In the genomic region with DNA sequence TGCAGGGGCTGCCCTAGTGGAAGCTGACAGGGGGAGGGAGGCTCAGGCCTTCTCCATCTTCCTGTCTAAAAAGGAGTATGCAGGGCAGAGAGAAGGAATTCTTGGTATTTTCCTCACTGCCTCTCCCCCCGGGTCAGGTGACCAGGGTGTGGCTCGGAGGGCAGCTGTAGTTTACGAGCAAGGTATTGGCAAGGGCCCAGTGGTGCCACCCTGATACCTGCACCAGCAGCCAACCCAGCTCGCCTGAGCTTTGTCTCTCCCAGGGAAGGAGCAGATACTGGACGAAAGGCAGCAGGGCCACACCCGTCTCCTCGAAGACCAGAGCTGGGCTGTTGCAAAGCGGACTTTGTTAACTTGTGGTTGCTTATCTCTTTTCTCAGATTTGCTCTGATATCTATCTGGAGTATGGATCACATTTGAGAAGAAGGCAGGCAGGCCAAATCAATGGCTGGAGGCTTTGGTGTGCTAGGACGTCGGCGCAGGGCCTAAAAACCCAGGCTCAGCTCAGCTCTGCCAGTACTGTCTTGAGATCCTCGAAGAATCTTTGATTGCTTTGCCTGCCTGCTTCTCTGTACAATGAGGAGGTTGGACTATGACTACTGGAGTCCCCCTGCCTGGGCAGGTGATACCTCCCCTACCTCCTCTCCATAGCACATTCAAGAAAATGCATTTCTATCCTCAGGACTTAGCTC, we compare ENCODE assay signal across 14 cellular contexts. TPM values are rescaled to one million over a fixed set of nuclear protein-coding genes. Genes with fewer than 3 reads are reported as not detected.
DNase-seq lines count a peak whose midpoint lies in the region; ATAC-seq, FAIRE-seq and TF ChIP-seq lines count a peak whose summit lies in the region.
"Had no signal": no experiment of that assay in that cellular context is flagged by ENCODE, and none has a peak within 500 bp of the region (broad histone marks: within the 10 kb centered on the region; RNA-seq: fewer than 3 reads in every experiment).

No MANE protein-coding gene starts in this region.

- H3K36me3 Mint-ChIP-seq in stimulated activated effector memory CD8-positive, alpha-beta T cell treated with anti-CD3 and anti-CD28 coated beads, Interleukin-12 subunit alpha, Interleukin-12 subunit beta, amount 100 ng/mL, for 72 hours, result peaks cover 6% of the 10 kb centered on the region
- H3K36me3 Mint-ChIP-seq: CD4-positive, alpha-beta memory T cell had no signal

- H3K27ac ChIP-seq in esophagus squamous epithelium (peak overlapping the region; percentile 33 to 70 (median 44)), pancreas (peak overlapping the region; percentile 42 to 76 (median 58)), dorsolateral prefrontal cortex (no peak overlapping the region)
- H3K27ac ChIP-seq: gastroesophageal sphincter had no signal

- H3K27me3 ChIP-seq in esophagus squamous epithelium (no peaks in the 10 kb centered on the region), pancreas (no peaks in the 10 kb centered on the region), dorsolateral prefrontal cortex (peaks cover 0 to 3% (median 0%) of the 10 kb centered on the region in 45 donors)

- peaks cover 13 to 78% (median 35%) of the 10 kb centered on the region in 3 donors for H3K4me1 ChIP-seq in esophagus squamous epithelium
- peaks cover 50 to 75% (median 57%) of the 10 kb centered on the region in 3 donors for H3K4me1 ChIP-seq in pancreas

- no peaks in the 10 kb centered on the region for H3K36me3 ChIP-seq in esophagus squamous epithelium
- H3K36me3 ChIP-seq in pancreas, result no peaks in the 10 kb centered on the region
- H3K36me3 ChIP-seq: gastroesophageal sphincter had no signal

- TF ChIP-seq CTCF in esophagus squamous epithelium (IDR thresholded peaks at IDR 0.05), result no peak
- TF ChIP-seq CTCF in pancreas (IDR thresholded peaks at IDR 0.05), result no peak
- no peak for TF ChIP-seq CTCF in dorsolateral prefrontal cortex (IDR thresholded peaks at IDR 0.05 in 54 of 56, conservative IDR thresholded peaks at IDR 0.05 in 2 of 56; ENCODE audit: low read depth in 1 of 56, partially characterized antibody in 56 of 56)

- intact Hi-C loops in esophagus squamous epithelium (cut with DNase I) (no loop called here), pancreas (cut with DNase I) (no loop called here), dorsolateral prefrontal cortex (cut with DNase I) (no loop called here)

- WGBS in esophagus squamous epithelium, 2 donors, result 55 to 72% methylated on average over 6 to 11 of the region's 12 CpGs
- 24 to 56% methylated on average over 12 of the region's 12 CpGs for WGBS in pancreas, 2 donors

- H3K4me3 Mint-ChIP-seq in stimulated activated effector memory CD8-positive, alpha-beta T cell treated with anti-CD3 and anti-CD28 coated beads, Interleukin-12 subunit alpha, Interleukin-12 subunit beta, amount 100 ng/mL, for 72 hours, result no peak overlapping the region
- H3K4me3 Mint-ChIP-seq: CD4-positive, alpha-beta memory T cell had no signal

- no peak overlapping the region for H3K4me3 ChIP-seq in esophagus squamous epithelium
- H3K4me3 ChIP-seq in pancreas, result no peak overlapping the region
- H3K4me3 ChIP-seq in dorsolateral prefrontal cortex, result no peak overlapping the region
- H3K4me3 ChIP-seq: gastroesophageal sphincter had no signal

- no peaks in the 10 kb centered on the region for H3K9me3 ChIP-seq in esophagus squamous epithelium
- H3K9me3 ChIP-seq in pancreas, result no peaks in the 10 kb centered on the region
- H3K9me3 ChIP-seq: gastroesophageal sphincter had no signal

- TF ChIP-seq EP300 in Ishikawa (IDR thresholded peaks at IDR 0.05; ENCODE audit: borderline replicate concordance), result peak; percentile 74; the same call in 1 of the 2 replicates

- no peak for TF ChIP-seq POLR2A in esophagus squamous epithelium (IDR thresholded peaks at IDR 0.05)

- no peak for FAIRE-seq in pancreas (lab: Jason Lieb, UNC)

- peaks cover 15% of the 10 kb centered on the region for H3K4me1 Mint-ChIP-seq in stimulated activated effector memory CD8-positive, alpha-beta T cell treated with anti-CD3 and anti-CD28 coated beads, Interleukin-12 subunit alpha, Interleukin-12 subunit beta, amount 100 ng/mL, for 72 hours

- DNase-seq in Daoy (ENCODE audit: low read depth) (peak; percentile 29), esophagus squamous epithelium (lab: John Stamatoyannopoulos, UW) (no peak), pancreas (peak in 4 of 6 donors; percentile 61 to 79 (median 72)), dorsolateral prefrontal cortex (no peak), NCI-H69 (lab: John Stamatoyannopoulos, UW) (no peak)
- DNase-seq in stimulated activated effector memory CD8-positive, alpha-beta T cell treated with anti-CD3 and anti-CD28 coated beads, Interleukin-12 subunit alpha, Interleukin-12 subunit beta, amount 100 ng/mL, for 72 hours (ENCODE audit: low spot score in 2 of 2), result no peak
- DNase-seq: activated gamma-delta T cell; CD4-positive, alpha-beta memory T cell; NCI-H1092 treated with DMSO at 0.1 percent for 48 hours; stimulated activated CD4-positive, alpha-beta T cell treated with anti-CD3 and anti-CD28 coated beads, Interleukin-15, amount 100 ng/mL, for 24 hours; stimulated activated naive CD4-positive, alpha-beta T cell had no signal

- TF ChIP-seq RAD21 in Ishikawa (IDR thresholded peaks at IDR 0.05; ENCODE audit: low read depth), result 0 out of 2 replicates have a peak, but pooled peaks have one; percentile 1

- no peak overlapping the region for H3K27ac Mint-ChIP-seq in stimulated activated effector memory CD8-positive, alpha-beta T cell treated with anti-CD3 and anti-CD28 coated beads, Interleukin-12 subunit alpha, Interleukin-12 subunit beta, amount 100 ng/mL, for 72 hours
- H3K27ac Mint-ChIP-seq: CD4-positive, alpha-beta memory T cell had no signal

- H3K9me3 Mint-ChIP-seq in stimulated activated effector memory CD8-positive, alpha-beta T cell treated with anti-CD3 and anti-CD28 coated beads, Interleukin-12 subunit alpha, Interleukin-12 subunit beta, amount 100 ng/mL, for 72 hours, result no peaks in the 10 kb centered on the region
- H3K9me3 Mint-ChIP-seq: CD4-positive, alpha-beta memory T cell had no signal

- ATAC-seq in pancreas (peak; percentile 45 to 56 (median 52)), GM18520 (IDR thresholded peaks at IDR 0.05; ENCODE audit: unreplicated experiment) (no peak)
- no peak for ATAC-seq in stimulated activated effector memory CD8-positive, alpha-beta T cell treated with anti-CD3 and anti-CD28 coated beads, Interleukin-12 subunit alpha, Interleukin-12 subunit beta, amount 100 ng/mL, for 72 hours
- ATAC-seq: gastroesophageal sphincter had no signal

TF ChIP-seq in Ishikawa, 13 proteins besides CTCF, POLR2A, EP300 and RAD21:
- TF ChIP-seq, protein P1, sequence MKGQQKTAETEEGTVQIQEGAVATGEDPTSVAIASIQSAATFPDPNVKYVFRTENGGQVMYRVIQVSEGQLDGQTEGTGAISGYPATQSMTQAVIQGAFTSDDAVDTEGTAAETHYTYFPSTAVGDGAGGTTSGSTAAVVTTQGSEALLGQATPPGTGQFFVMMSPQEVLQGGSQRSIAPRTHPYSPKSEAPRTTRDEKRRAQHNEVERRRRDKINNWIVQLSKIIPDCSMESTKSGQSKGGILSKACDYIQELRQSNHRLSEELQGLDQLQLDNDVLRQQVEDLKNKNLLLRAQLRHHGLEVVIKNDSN (IDR thresholded peaks at IDR 0.05), result peak; percentile 94
- TF ChIP-seq NFIC (IDR thresholded peaks at IDR 0.05) (peak; percentile 88), FOXM1 (IDR thresholded peaks at IDR 0.05; ENCODE audit: borderline replicate concordance, low read depth) (peak; percentile 60; the same call in 1 of the 2 replicates), CREB1 (IDR thresholded peaks at IDR 0.05; ENCODE audit: low read depth) (no peak), YY1 (IDR thresholded peaks at IDR 0.05; ENCODE audit: low read depth) (no peak), TCF12 (IDR thresholded peaks at IDR 0.05; ENCODE audit: low read depth) (peak; percentile 90), EGR1 (IDR thresholded peaks at IDR 0.05) (no peak), ZBTB7A (IDR thresholded peaks at IDR 0.05; ENCODE audit: low read depth) (0 out of 2 replicates have a peak, but pooled peaks have one; percentile 32), TEAD4 (IDR thresholded peaks at IDR 0.05) (peak; percentile 99), CEBPB (IDR thresholded peaks at IDR 0.05) (peak; percentile 29; the same call in 1 of the 2 replicates), TAF1 (IDR thresholded peaks at IDR 0.05; ENCODE audit: low read depth) (no peak)
- TF ChIP-seq, protein P2, sequence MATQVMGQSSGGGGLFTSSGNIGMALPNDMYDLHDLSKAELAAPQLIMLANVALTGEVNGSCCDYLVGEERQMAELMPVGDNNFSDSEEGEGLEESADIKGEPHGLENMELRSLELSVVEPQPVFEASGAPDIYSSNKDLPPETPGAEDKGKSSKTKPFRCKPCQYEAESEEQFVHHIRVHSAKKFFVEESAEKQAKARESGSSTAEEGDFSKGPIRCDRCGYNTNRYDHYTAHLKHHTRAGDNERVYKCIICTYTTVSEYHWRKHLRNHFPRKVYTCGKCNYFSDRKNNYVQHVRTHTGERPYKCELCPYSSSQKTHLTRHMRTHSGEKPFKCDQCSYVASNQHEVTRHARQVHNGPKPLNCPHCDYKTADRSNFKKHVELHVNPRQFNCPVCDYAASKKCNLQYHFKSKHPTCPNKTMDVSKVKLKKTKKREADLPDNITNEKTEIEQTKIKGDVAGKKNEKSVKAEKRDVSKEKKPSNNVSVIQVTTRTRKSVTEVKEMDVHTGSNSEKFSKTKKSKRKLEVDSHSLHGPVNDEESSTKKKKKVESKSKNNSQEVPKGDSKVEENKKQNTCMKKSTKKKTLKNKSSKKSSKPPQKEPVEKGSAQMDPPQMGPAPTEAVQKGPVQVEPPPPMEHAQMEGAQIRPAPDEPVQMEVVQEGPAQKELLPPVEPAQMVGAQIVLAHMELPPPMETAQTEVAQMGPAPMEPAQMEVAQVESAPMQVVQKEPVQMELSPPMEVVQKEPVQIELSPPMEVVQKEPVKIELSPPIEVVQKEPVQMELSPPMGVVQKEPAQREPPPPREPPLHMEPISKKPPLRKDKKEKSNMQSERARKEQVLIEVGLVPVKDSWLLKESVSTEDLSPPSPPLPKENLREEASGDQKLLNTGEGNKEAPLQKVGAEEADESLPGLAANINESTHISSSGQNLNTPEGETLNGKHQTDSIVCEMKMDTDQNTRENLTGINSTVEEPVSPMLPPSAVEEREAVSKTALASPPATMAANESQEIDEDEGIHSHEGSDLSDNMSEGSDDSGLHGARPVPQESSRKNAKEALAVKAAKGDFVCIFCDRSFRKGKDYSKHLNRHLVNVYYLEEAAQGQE (IDR thresholded peaks at IDR 0.05; ENCODE audit: low read depth), result no peak
- TF ChIP-seq, protein P3, sequence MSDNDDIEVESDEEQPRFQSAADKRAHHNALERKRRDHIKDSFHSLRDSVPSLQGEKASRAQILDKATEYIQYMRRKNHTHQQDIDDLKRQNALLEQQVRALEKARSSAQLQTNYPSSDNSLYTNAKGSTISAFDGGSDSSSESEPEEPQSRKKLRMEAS (IDR thresholded peaks at IDR 0.05), result peak; percentile 51

RNA-seq across cellular contexts. Expression of a gene that starts 25.3 kb away (rescaled TPM):
- total RNA-seq in Daoy (2014; rRNA removed; shearing (Covaris generic)), result 5.2 and 7.1 TPM in 2 replicates
- total RNA-seq in esophagus squamous epithelium (10 to 100 TPM in 2 of 4 donors, 1 to 10 TPM in 2; 6.1 to 11.0 (median 8.7) TPM), pancreas (10 to 100 TPM; 10.8 to 32.4 (median 18.7) TPM), dorsolateral prefrontal cortex (under 1 TPM in 25 of 120 experiments, not detected in 95; 0.11 to 0.47 (median 0.17) TPM)
- 10 to 100 TPM; 20.5 to 30.8 TPM for polyA plus RNA-seq in pancreas

Comparison
In these comparisons a context has a peak if more than half of its experiments do, and no peak if none do; other contexts are left out.
1. DNase-seq: peak in Daoy (single experiment) and pancreas (4 of 6); none in esophagus squamous epithelium (single experiment), dorsolateral prefrontal cortex (0 of 10), NCI-H69 (single experiment) and stimulated activated effector memory CD8-positive, alpha-beta T cell treated with anti-CD3 and anti-CD28 coated beads, Interleukin-12 subunit alpha, Interleukin-12 subunit beta, amount 100 ng/mL, for 72 hours (0 of 2).
2. H3K27ac ChIP-seq: peak in esophagus squamous epithelium (4 of 4) and pancreas (4 of 4); none in dorsolateral prefrontal cortex (0 of 59).
3. ATAC-seq: peak in pancreas (4 of 4); none in GM18520 (single experiment) and stimulated activated effector memory CD8-positive, alpha-beta T cell treated with anti-CD3 and anti-CD28 coated beads, Interleukin-12 subunit alpha, Interleukin-12 subunit beta, amount 100 ng/mL, for 72 hours (single experiment).